Comparison of ENCODE assay signal across 10 cellular contexts in the genomic region with DNA sequence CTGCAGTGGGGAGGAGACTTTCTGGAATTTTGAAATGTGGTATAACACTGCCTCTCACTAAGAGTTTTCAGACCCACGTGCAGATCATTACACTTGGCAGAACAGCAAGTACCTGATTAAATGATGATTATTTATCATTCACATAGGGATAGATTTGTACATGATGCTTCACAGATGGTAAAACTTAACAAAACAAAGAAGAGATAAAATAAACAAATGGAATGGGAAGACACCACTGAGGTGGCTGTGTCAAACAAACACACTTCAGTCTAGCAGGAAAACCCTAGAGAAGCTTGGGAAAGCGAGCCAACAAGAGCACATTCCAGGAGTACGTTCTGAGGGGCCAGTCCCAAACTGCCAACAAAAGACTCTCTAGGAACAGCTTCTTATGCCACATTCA. TPM values are rescaled to one million over a fixed set of nuclear protein-coding genes. Genes with fewer than 3 reads are reported as not detected.
DNase-seq lines count a peak whose midpoint lies in the region; ATAC-seq and TF ChIP-seq lines count a peak whose summit lies in the region.
"Had no signal": no experiment of that assay in that cellular context is flagged by ENCODE, and none has a peak within 500 bp of the region (broad histone marks: within the 10 kb centered on the region; RNA-seq: fewer than 3 reads in every experiment).

No MANE protein-coding gene starts in this region.

- H3K36me3 Mint-ChIP-seq in activated naive CD8-positive, alpha-beta T cell, result peaks cover 12% of the 10 kb centered on the region

- H3K27ac ChIP-seq in A673 (ENCODE audit: low read depth, low read length, poor library complexity, severe bottlenecking), result peak overlapping the region; percentile 62

- CTCF ChIA-PET in A673 (lab: Charles Lee), result no interaction called here

- peak overlapping the region; percentile 13; the same call in 1 of the 2 replicates for H3K9ac ChIP-seq in ES-I3 (ENCODE audit: low read depth, low read length)

- no peak for TF ChIP-seq CTCF in A673 (conservative IDR thresholded peaks at IDR 0.05; ENCODE audit: low read depth, low read length)

- POLR2A ChIA-PET in A673 (lab: Charles Lee; ENCODE audit: low non-redundant PET), result interaction anchor here (0.7 kb wide), 1 partner anchor 148 kb away, joined by 3 read pairs; no protein-coding TSS in a partner anchor

- DNase-seq in A673 (ENCODE audit: low spot score), result no peak
- peak; percentile 23 for DNase-seq in left kidney (ENCODE audit: low read depth, low spot score)
- DNase-seq in cerebellar cortex (ENCODE audit: low spot score), result no peak
- DNase-seq: activated gamma-delta T cell, GDM1 had no signal

- no peaks in the 10 kb centered on the region for H3K9me3 ChIP-seq in A673 (ENCODE audit: low read depth, low read length, poor library complexity, severe bottlenecking)
- no peaks in the 10 kb centered on the region for H3K9me3 ChIP-seq in ES-I3 (ENCODE audit: control insufficient read depth, insufficient read depth, low read length)

- peaks cover 9% of the 10 kb centered on the region for H3K4me1 ChIP-seq in A673 (ENCODE audit: insufficient read depth, low read length, poor library complexity, severe bottlenecking)
- H3K4me1 ChIP-seq in ES-I3 (ENCODE audit: insufficient read depth, low read length), result peaks cover 7% of the 10 kb centered on the region; the same call in 1 of the 2 replicates

- peaks cover 64% of the 10 kb centered on the region for H3K4me1 Mint-ChIP-seq in activated naive CD8-positive, alpha-beta T cell (ENCODE audit: low read depth)

- peak overlapping the region; percentile 38 for H3K27ac Mint-ChIP-seq in activated naive CD8-positive, alpha-beta T cell

- H3K36me3 ChIP-seq in A673 (ENCODE audit: insufficient read depth, low read length, poor library complexity, severe bottlenecking) (peaks cover 15% of the 10 kb centered on the region), ES-I3 (ENCODE audit: insufficient read depth, low read length) (0 out of 2 replicates have a peak, but pooled peaks cover 2% of the 10 kb centered on the region)

- intact Hi-C loops in A673 (cut with micrococcal nuclease; ENCODE audit: unreplicated experiment), result no loop called here

- H3K4me3 Mint-ChIP-seq in activated naive CD8-positive, alpha-beta T cell, result peak overlapping the region; percentile 97

- BruUV-seq in A673 (replicated peaks; lab: Mats Ljungman, UMichigan), result no TSS peak

- H3K4me3 ChIP-seq in A673 (ENCODE audit: low read depth, low read length, poor library complexity, severe bottlenecking), result peak overlapping the region; percentile 71

- H3K27me3 Mint-ChIP-seq in activated naive CD8-positive, alpha-beta T cell, result no peaks in the 10 kb centered on the region

- H3K9me3 Mint-ChIP-seq in activated naive CD8-positive, alpha-beta T cell (ENCODE audit: low read depth), result no peaks in the 10 kb centered on the region

- ATAC-seq in GM19023 (IDR thresholded peaks at IDR 0.05; ENCODE audit: unreplicated experiment), result no peak
- ATAC-seq in HG02870 (IDR thresholded peaks at IDR 0.05; ENCODE audit: unreplicated experiment), result no peak
- ATAC-seq in GM21723 (IDR thresholded peaks at IDR 0.05; ENCODE audit: unreplicated experiment), result no peak

- no peaks in the 10 kb centered on the region for H3K27me3 ChIP-seq in A673 (replicated peaks; ENCODE audit: insufficient read depth, low read depth, low read length, poor library complexity)

RNA-seq across cellular contexts. Expression of a gene that starts 1.8 kb away (rescaled TPM):
- total RNA-seq in A673 (2021), result 45.4 and 45.8 TPM in 2 replicates
